Comparison of ENCODE assay signal across 17 cellular contexts in genomic region chr17:81431545-81432482, GRCh38. TPM values are rescaled to one million over a fixed set of nuclear protein-coding genes. Genes with fewer than 3 reads are reported as not detected.
DNase-seq lines count a peak whose midpoint lies in the region; ATAC-seq, FAIRE-seq and TF ChIP-seq lines count a peak whose summit lies in the region.
"Had no signal": no experiment of that assay in that cellular context is flagged by ENCODE, and none has a peak within 500 bp of the region (broad histone marks: within the 10 kb centered on the region; RNA-seq: fewer than 3 reads in every experiment).

No MANE protein-coding gene starts in this region.

- H3K36me3 Mint-ChIP-seq in activated naive CD4-positive, alpha-beta T cell treated with anti-CD3 and anti-CD28 coated beads, Interleukin-2, amount 50 U/mL, for 72 hours = no peaks in the 10 kb centered on the region
- H3K36me3 Mint-ChIP-seq: CD8-positive, alpha-beta T cell had no signal

- TF ChIP-seq POLR2A in A549 (IDR thresholded peaks at IDR 0.05; ENCODE audit: low read length) = no peak
- TF ChIP-seq POLR2A in HepG2 (IDR thresholded peaks at IDR 0.05; ENCODE audit: insufficient read depth in 1 of 2, low read depth in 2 of 2, low read length in 2 of 2) = no peak

- ATAC-seq in A549 (no peak), Panc1 (no peak), HepG2 (no peak), GM19324 (IDR thresholded peaks at IDR 0.05; ENCODE audit: low FRiP score, unreplicated experiment) (no peak)
- no peak for ATAC-seq in activated naive CD4-positive, alpha-beta T cell treated with anti-CD3 and anti-CD28 coated beads, Interleukin-2, amount 50 U/mL, for 72 hours
- ATAC-seq: CD8-positive, alpha-beta T cell had no signal

- peaks cover 3% of the 10 kb centered on the region for H3F3A ChIP-seq in smooth muscle cell (ENCODE audit: low read depth)

- peak overlapping the region in 1 of 2 experiments; percentile 15; a peak in 1 of 6 replicates for H3K27ac ChIP-seq in A549
- no peak overlapping the region for H3K27ac ChIP-seq in HEK293 (ENCODE audit: extremely low read depth, low read depth, low read length)
- peak overlapping the region; percentile 39; the same call in 1 of the 2 replicates for H3K27ac ChIP-seq in Panc1 (ENCODE audit: low read length)
- H3K27ac ChIP-seq in HepG2 (ENCODE audit: extremely low read length, insufficient read depth, low read length) = no peak overlapping the region
- no peak overlapping the region for H3K27ac ChIP-seq in smooth muscle cell (ENCODE audit: low read depth)
- H3K27ac ChIP-seq: C4-2B had no signal

- 85% methylated on average over 23 of the region's 25 CpGs for WGBS in A549 (ENCODE audit: missing lambda C conversion rate)
- WGBS in HepG2 (ENCODE audit: low lambda C conversion rate) = 66% methylated on average over 22 of the region's 25 CpGs
- WGBS in smooth muscle cell (ENCODE audit: low lambda C conversion rate) = 96% methylated on average over 20 of the region's 25 CpGs

- no peak overlapping the region for H3K27ac Mint-ChIP-seq in activated naive CD4-positive, alpha-beta T cell treated with anti-CD3 and anti-CD28 coated beads, Interleukin-2, amount 50 U/mL, for 72 hours
- H3K27ac Mint-ChIP-seq: CD8-positive, alpha-beta T cell had no signal

- no peak for TF ChIP-seq EP300 in A549 (IDR thresholded peaks at IDR 0.05)
- TF ChIP-seq EP300 in HepG2 (IDR thresholded peaks at IDR 0.05; ENCODE audit: low read depth in 2 of 2, low read length in 2 of 2) = no peak
- TF ChIP-seq EP300 in HepG2 (CRISPR knock-in tag; IDR thresholded peaks at IDR 0.05; ENCODE audit: borderline replicate concordance) = no peak

- no TSS peak for BruUV-seq in Panc1 (replicated peaks; lab: Mats Ljungman, UMichigan)
- no TSS peak for BruUV-seq in HepG2 (replicated peaks; lab: Mats Ljungman, UMichigan)

- in situ Hi-C loops in Panc1 (cut with HindIII; ENCODE audit: low pct_unique_long_range_greater_than_20kb, low sequenced_read_pairs) = no loop called here
- in situ Hi-C loops in HepG2 (cut with HindIII; ENCODE audit: extremely low pct_ligation_motif_present, low pct_unique_long_range_greater_than_20kb) = no loop called here

- H3K9me3 ChIP-seq in A549 = no peaks in the 10 kb centered on the region
- H3K9me3 ChIP-seq in HEK293 (ENCODE audit: control insufficient read depth, insufficient read depth, low read depth, low read length) = no peaks in the 10 kb centered on the region
- H3K9me3 ChIP-seq in Panc1 (ENCODE audit: control insufficient read depth, insufficient read depth, low read depth, low read length) = no peaks in the 10 kb centered on the region
- no peaks in the 10 kb centered on the region for H3K9me3 ChIP-seq in HepG2 (ENCODE audit: low read length)
- no peaks in the 10 kb centered on the region for H3K9me3 ChIP-seq in smooth muscle cell (replicated peaks; ENCODE audit: low read depth)
- H3K9me3 ChIP-seq: MG63 had no signal

- H3K4me1 ChIP-seq in A549 (peaks cover 57% of the 10 kb centered on the region), HEK293 (ENCODE audit: control insufficient read depth, insufficient read depth, low read length) (peaks cover 2% of the 10 kb centered on the region; the same call in 1 of the 2 replicates), Panc1 (ENCODE audit: control insufficient read depth, insufficient read depth, low read length) (peaks cover 90% of the 10 kb centered on the region), HepG2 (ENCODE audit: insufficient read depth, low read length) (no peaks in the 10 kb centered on the region), smooth muscle cell (ENCODE audit: low read depth) (peaks cover 30% of the 10 kb centered on the region)

- H3K4me3 ChIP-seq in A549 (no peak overlapping the region), HEK293 (ENCODE audit: low read depth, low read length) (no peak overlapping the region), Panc1 (ENCODE audit: low read depth in 2 of 2, low read length in 2 of 2) (no peak overlapping the region), HepG2 (replicated peaks in 1 of 3; ENCODE audit: insufficient read depth in 1 of 3, low read depth in 2 of 3, low read length in 3 of 3) (no peak overlapping the region), smooth muscle cell (no peak overlapping the region)
- H3K4me3 ChIP-seq: MG63 had no signal

- H3K79me2 ChIP-seq in HepG2 (ENCODE audit: insufficient read depth, low read length) (no peaks in the 10 kb centered on the region), smooth muscle cell (ENCODE audit: low read depth) (no peaks in the 10 kb centered on the region)

- DNase-seq in A549 (ENCODE audit: low read depth in 1 of 2, low spot score in 1 of 2) (no peak), Panc1 (ENCODE audit: low read depth, low spot score) (no peak), HepG2 (ENCODE audit: low spot score) (no peak), NCI-H1105 (lab: John Stamatoyannopoulos, UW) (no peak), smooth muscle cell (lab: John Stamatoyannopoulos, UW; ENCODE audit: unreplicated experiment) (no peak)
- no peak for DNase-seq in activated naive CD4-positive, alpha-beta T cell treated with anti-CD3 and anti-CD28 coated beads, Interleukin-2, amount 50 U/mL, for 72 hours (ENCODE audit: low spot score in 2 of 2)
- DNase-seq: AML-193; CD8-positive, alpha-beta T cell; GOT3; HCEC 1CT; KBM-7; NCI-H2227 treated with DMSO at 0.1 percent for 48 hours had no signal

- TF ChIP-seq RAD21 in A549 (conservative IDR thresholded peaks at IDR 0.05 in 1 of 2, IDR thresholded peaks at IDR 0.05 in 1 of 2) = no peak
- TF ChIP-seq RAD21 in HepG2 (CRISPR knock-in tag; IDR thresholded peaks at IDR 0.05) = no peak

- CTCF ChIA-PET in A549 (lab: Yijun Ruan, JAX) = interaction anchor here (0.9 to 4.5 kb wide), 13 partner anchors 8 to 177 kb away, joined by 3 to 39 read pairs (median 12); partner anchors contain the start of gene BAHCC1
- CTCF ChIA-PET in HEK293 (lab: Yijun Ruan, JAX) = interaction anchor here (3.9 kb wide), 1 partner anchor 8 kb away, joined by 21 read pairs; no protein-coding TSS in a partner anchor
- CTCF ChIA-PET in Panc1 (lab: Charles Lee) = interaction anchor here (0.5 kb wide), 1 partner anchor 224 kb away, joined by 3 read pairs; no protein-coding TSS in a partner anchor
- CTCF ChIA-PET in HepG2 (lab: Yijun Ruan, JAX; ENCODE audit: low intra/inter-chr PET ratio, low total read pairs) = no interaction called here

- POLR2A ChIA-PET in A549 (lab: Yijun Ruan, JAX) = no interaction called here
- POLR2A ChIA-PET in HEK293 (lab: Yijun Ruan, JAX) = interaction anchor here (4.1 kb wide), 1 partner anchor 12 kb away, joined by 13 read pairs; no protein-coding TSS in a partner anchor
- POLR2A ChIA-PET in Panc1 (lab: Charles Lee) = interaction anchor here (0.5 kb wide), 1 partner anchor 28 kb away, joined by 5 read pairs; no protein-coding TSS in a partner anchor
- POLR2A ChIA-PET in HepG2 (lab: Yijun Ruan, JAX) = no interaction called here

- no peaks in the 10 kb centered on the region for H3K9me3 Mint-ChIP-seq in activated naive CD4-positive, alpha-beta T cell treated with anti-CD3 and anti-CD28 coated beads, Interleukin-2, amount 50 U/mL, for 72 hours
- H3K9me3 Mint-ChIP-seq: CD8-positive, alpha-beta T cell had no signal

- intact Hi-C loops in Panc1 (cut with micrococcal nuclease; ENCODE audit: unreplicated experiment) = no loop called here
- intact Hi-C loops in HepG2 (cut with micrococcal nuclease; ENCODE audit: unreplicated experiment) = no loop called here

- no peak for FAIRE-seq in A549 (lab: Jason Lieb, UNC)
- no peak for FAIRE-seq in HepG2 (lab: Jason Lieb, UNC)
- FAIRE-seq: A204.1 had no signal

- H4K20me1 ChIP-seq in HepG2 (ENCODE audit: insufficient read depth, low read length) (no peaks in the 10 kb centered on the region), smooth muscle cell (ENCODE audit: low read depth) (no peaks in the 10 kb centered on the region)

- H3K9ac ChIP-seq in HepG2 (ENCODE audit: insufficient read depth, low read depth, low read length) = no peak overlapping the region
- H3K9ac ChIP-seq in smooth muscle cell (ENCODE audit: low read depth) = no peak overlapping the region

- H2AFZ ChIP-seq in HepG2 (ENCODE audit: low read length) (no peak overlapping the region), smooth muscle cell (ENCODE audit: low read depth) (no peak overlapping the region)

- TF ChIP-seq CTCF in A549 (IDR thresholded peaks at IDR 0.05) (no peak), HEK293 (tag by site-specific recombination; IDR thresholded peaks at IDR 0.05) (no peak), Panc1 (IDR thresholded peaks at IDR 0.05) (no peak), HepG2 (CRISPR knock-in tag; IDR thresholded peaks at IDR 0.05) (no peak), smooth muscle cell (IDR thresholded peaks at IDR 0.05; ENCODE audit: borderline replicate concordance, insufficient read depth, poor library complexity, severe bottlenecking) (no peak)

- H3K4me2 ChIP-seq in A549 = no peak overlapping the region
- H3K4me2 ChIP-seq in HepG2 (ENCODE audit: low read depth, low read length) = no peak overlapping the region
- no peak overlapping the region for H3K4me2 ChIP-seq in smooth muscle cell

- H3K27me3 ChIP-seq in Panc1 (ENCODE audit: control insufficient read depth, insufficient read depth, low read length) (no peaks in the 10 kb centered on the region), HepG2 (ENCODE audit: control insufficient read depth in 1 of 2, insufficient read depth in 2 of 2, low read length in 2 of 2) (no peaks in the 10 kb centered on the region), smooth muscle cell (ENCODE audit: low read depth) (no peaks in the 10 kb centered on the region)
- H3K27me3 ChIP-seq: MG63 had no signal

- H3K36me3 ChIP-seq in HEK293 (ENCODE audit: control insufficient read depth in 2 of 2, insufficient read depth in 1 of 2, low read length in 2 of 2) (no peaks in the 10 kb centered on the region), Panc1 (ENCODE audit: control insufficient read depth, insufficient read depth, low read length) (no peaks in the 10 kb centered on the region), HepG2 (replicated peaks in 1 of 2; ENCODE audit: control insufficient read depth in 1 of 2, insufficient read depth in 2 of 2, low read length in 2 of 2) (no peaks in the 10 kb centered on the region), smooth muscle cell (ENCODE audit: low read depth) (no peaks in the 10 kb centered on the region)

RNA-seq across cellular contexts. Expression of gene BAHCC1, which starts 36.6 kb away (rescaled TPM):
- polyA plus RNA-seq in A549 (2011; rRNA removed) = 2.1 and 2.6 TPM in 2 replicates
- polyA plus RNA-seq in A549 (2012; cell fraction: cytosol; rRNA removed) = 7.4 and 8.4 TPM in 2 replicates
- polyA plus RNA-seq in A549 (2012; cell fraction: nucleus; rRNA removed) = 27.4 and 38.1 TPM in 2 replicates
- 5.2 to 5.9 TPM (median 5.8 TPM) in 3 replicates for polyA plus RNA-seq in A549 (2017; fragmentation: RNase III; extraction: RNeasy Plus Mini Kit Qiagen cat#74134 plus additional on column Dnase treatment)
- polyA minus RNA-seq in A549 (2011; rRNA and poly(A)+ RNA removed) = 2.6 and 3.5 TPM in 2 replicates
- total RNA-seq in Panc1 (2021; ENCODE audit: unreplicated experiment) = 77.4 TPM
- 129 TPM for polyA plus RNA-seq in Panc1 (2012; ENCODE audit: insufficient read length)
- 0.94 and 1.7 TPM in 2 replicates for total RNA-seq in HepG2 (2016; rRNA removed; fragmentation: Illumina TruSeq; extraction: Trizol)
- total RNA-seq in HepG2 (2016; cell fraction: cytosol; rRNA removed; fragmentation: Illumina TruSeq; extraction: Trizol; ENCODE audit: low read depth) = 1.4 and 1.8 TPM in 2 replicates
- total RNA-seq in HepG2 (2016; cell fraction: insoluble cytoplasmic fraction; rRNA removed; fragmentation: Illumina TruSeq; extraction: Trizol) = 1.2 and 1.8 TPM in 2 replicates
- total RNA-seq in HepG2 (2016; cell fraction: membrane; rRNA removed; fragmentation: Illumina TruSeq; extraction: Trizol) = 1.2 and 1.9 TPM in 2 replicates
- total RNA-seq in HepG2 (2016; cell fraction: nucleus; rRNA removed; fragmentation: Illumina TruSeq; extraction: Trizol) = 2.8 and 3.9 TPM in 2 replicates
- polyA plus RNA-seq in HepG2 (2011; rRNA removed) = 1.4 TPM in 2 replicates
- 0.42 and 0.64 TPM in 2 replicates for polyA plus RNA-seq in HepG2 (2011; cell fraction: cytosol; rRNA removed)
- 15.9 and 22.2 TPM in 2 replicates for polyA plus RNA-seq in HepG2 (2011; cell fraction: nucleus; rRNA removed)
- polyA plus RNA-seq in HepG2 (2012) = 1.8 and 2.5 TPM in 2 replicates
- 1.1 and 1.4 TPM in 2 replicates for polyA plus RNA-seq in HepG2 (2016; cell fraction: cytosol; fragmentation: Illumina TruSeq; extraction: Trizol; ENCODE audit: low read depth)
- polyA plus RNA-seq in HepG2 (2016; cell fraction: insoluble cytoplasmic fraction; fragmentation: Illumina TruSeq; extraction: Trizol; ENCODE audit: low read depth) = 1.3 and 1.9 TPM in 2 replicates
- polyA plus RNA-seq in HepG2 (2016; cell fraction: membrane; fragmentation: Illumina TruSeq; extraction: Trizol; ENCODE audit: low read depth) = 1.9 and 2.3 TPM in 2 replicates
- 9.5 and 11.0 TPM in 2 replicates for polyA plus RNA-seq in HepG2 (2016; cell fraction: nucleus; fragmentation: Illumina TruSeq; extraction: Trizol; ENCODE audit: insufficient read depth, low read depth)
- 1.7 and 5.4 TPM in 2 replicates for polyA minus RNA-seq in HepG2 (2011; rRNA and poly(A)+ RNA removed; ENCODE audit: low replicate concordance)
- polyA minus RNA-seq in HepG2 (2011; cell fraction: cytosol; rRNA and poly(A)+ RNA removed) = 1.1 and 1.9 TPM in 2 replicates
- 5.5 and 5.9 TPM in 2 replicates for polyA minus RNA-seq in HepG2 (2011; cell fraction: nucleus; rRNA and poly(A)+ RNA removed)
- 4.6 and 5.4 TPM in 2 replicates for total RNA-seq in smooth muscle cell
- polyA plus RNA-seq in smooth muscle cell = 3.2 and 3.9 TPM in 2 replicates
- under 1 TPM in 1 of 2 donors, not detected in 1; 0.16 TPM for total RNA-seq in activated naive CD4-positive, alpha-beta T cell treated with anti-CD3 and anti-CD28 coated beads, Interleukin-2, amount 50 U/mL, for 72 hours

Comparison
In these comparisons a context has a peak if more than half of its experiments do, and no peak if none do; other contexts are left out.
1. RNA of gene BAHCC1, which starts 36.6 kb away (total RNA-seq): 77.4 TPM in Panc1 (single experiment); 4.6 to 5.4 TPM in smooth muscle cell, 0.94 to 3.9 TPM in HepG2 and 0.16 TPM in activated naive CD4-positive, alpha-beta T cell treated with anti-CD3 and anti-CD28 coated beads, Interleukin-2, amount 50 U/mL, for 72 hours; every median in the first group is over 10 times any median in the second.
2. POLR2A ChIA-PET loops: an anchor here in HEK293 (4.1 kb wide) and Panc1 (0.5 kb wide); none called in A549 and HepG2.